Comparison of ENCODE assay signal across 25 cellular contexts in the genomic region with DNA sequence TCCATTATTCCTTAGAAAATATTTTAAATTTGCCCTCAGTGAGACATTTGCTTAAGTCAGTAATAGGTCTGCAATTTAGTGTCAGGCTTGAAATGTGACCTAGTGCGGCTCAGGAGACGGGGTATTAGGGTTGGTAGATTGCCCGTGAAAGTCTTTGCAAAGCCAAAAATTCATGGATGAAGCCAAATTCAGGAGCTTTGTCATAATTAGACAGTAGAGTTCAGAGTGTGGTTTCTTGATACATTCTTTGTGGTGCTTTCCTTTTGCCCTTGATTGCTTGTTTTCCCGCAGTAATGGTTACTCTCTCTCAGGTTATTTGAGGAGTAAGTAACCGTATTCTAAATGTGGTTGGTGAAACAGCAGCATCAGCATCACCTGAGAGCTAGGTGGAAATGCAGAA.
"Had no signal": no experiment of that assay in that cellular context is flagged by ENCODE, and none has a peak within 500 bp of the region (broad histone marks: within the 10 kb centered on the region; RNA-seq: fewer than 3 reads in every experiment).

No MANE protein-coding gene starts in this region.

- H3K4me3 ChIP-seq: left lung, lower lobe of right lung, neural progenitor cell, ovary, spleen, suprapubic skin, tibial nerve, uterus had no signal

- H3K4me1 ChIP-seq: left lung, lower lobe of right lung, neural progenitor cell, spleen, suprapubic skin, tibial nerve, uterus had no signal

- H2AFZ ChIP-seq: neural progenitor cell had no signal

- ATAC-seq: left colon; left lung; lower lobe of right lung; natural killer cell; right cardiac atrium; sciatic nerve; stimulated activated effector memory CD8-positive, alpha-beta T cell treated with anti-CD3 and anti-CD28 coated beads, Interleukin-12 subunit alpha, Interleukin-12 subunit beta, amount 100 ng/mL, for 72 hours had no signal

- H3K9me3 Mint-ChIP-seq: immature natural killer cell; naive B cell; natural killer cell; nephron progenitor cell; neural progenitor cell; stimulated activated effector memory CD8-positive, alpha-beta T cell treated with anti-CD3 and anti-CD28 coated beads, Interleukin-12 subunit alpha, Interleukin-12 subunit beta, amount 100 ng/mL, for 72 hours; stimulated activated naive CD8-positive, alpha-beta T cell treated with anti-CD3 and anti-CD28 coated beads, Interleukin-15, Interleukin-2, amounts not matched to agents 100 ng/mL and 50 ng/mL, for 24 hours; type B pancreatic cell had no signal

- H3K4me1 Mint-ChIP-seq: immature natural killer cell; naive B cell; stimulated activated effector memory CD8-positive, alpha-beta T cell treated with anti-CD3 and anti-CD28 coated beads, Interleukin-12 subunit alpha, Interleukin-12 subunit beta, amount 100 ng/mL, for 72 hours had no signal

- H3K36me3 ChIP-seq: neural progenitor cell, ovary, suprapubic skin, uterus had no signal

- H3K27ac Mint-ChIP-seq: immature natural killer cell; naive B cell; natural killer cell; nephron progenitor cell; neural progenitor cell; progenitor cell of endocrine pancreas; stimulated activated effector memory CD8-positive, alpha-beta T cell treated with anti-CD3 and anti-CD28 coated beads, Interleukin-12 subunit alpha, Interleukin-12 subunit beta, amount 100 ng/mL, for 72 hours; stimulated activated naive CD8-positive, alpha-beta T cell treated with anti-CD3 and anti-CD28 coated beads, Interleukin-15, Interleukin-2, amounts not matched to agents 100 ng/mL and 50 ng/mL, for 24 hours; type B pancreatic cell had no signal

- H3K27me3 Mint-ChIP-seq: naive B cell; progenitor cell of endocrine pancreas; stimulated activated naive CD8-positive, alpha-beta T cell treated with anti-CD3 and anti-CD28 coated beads, Interleukin-15, Interleukin-2, amounts not matched to agents 100 ng/mL and 50 ng/mL, for 24 hours; type B pancreatic cell had no signal

- DNase-seq: immature natural killer cell; kidney; left colon; left lung; lower lobe of right lung; mammary epithelial cell; mesenchymal stem cell; naive B cell; natural killer cell; nephron progenitor cell; ovary; right cardiac atrium; small intestine; spleen; stimulated activated CD4-positive, alpha-beta T cell treated with anti-CD3 and anti-CD28 coated beads, Interleukin-4, amount 100 ng/mL, for 24 hours; stimulated activated naive CD4-positive, alpha-beta T cell; uterus had no signal

- H3K27me3 ChIP-seq: left lung, neural progenitor cell, ovary, spleen, suprapubic skin, tibial nerve, uterus had no signal

- H3K4me2 ChIP-seq: neural progenitor cell had no signal

- H3K9ac ChIP-seq: neural progenitor cell had no signal

- H3K27ac ChIP-seq: left lung, lower lobe of right lung, neural progenitor cell, ovary, spleen, suprapubic skin, tibial nerve, uterus had no signal

- H3K4me3 Mint-ChIP-seq: immature natural killer cell; naive B cell; natural killer cell; nephron progenitor cell; neural progenitor cell; stimulated activated effector memory CD8-positive, alpha-beta T cell treated with anti-CD3 and anti-CD28 coated beads, Interleukin-12 subunit alpha, Interleukin-12 subunit beta, amount 100 ng/mL, for 72 hours; stimulated activated naive CD8-positive, alpha-beta T cell treated with anti-CD3 and anti-CD28 coated beads, Interleukin-15, Interleukin-2, amounts not matched to agents 100 ng/mL and 50 ng/mL, for 24 hours; type B pancreatic cell had no signal
